ENCODE assay signal across 22 cellular contexts in genomic region chr10:120368927-120369326, GRCh38.
DNase-seq lines count a peak whose midpoint lies in the region; ATAC-seq and TF ChIP-seq lines count a peak whose summit lies in the region.
"Had no signal": no experiment of that assay in that cellular context is flagged by ENCODE, and none has a peak within 500 bp of the region (broad histone marks: within the 10 kb centered on the region; RNA-seq: fewer than 3 reads in every experiment).

No MANE protein-coding gene starts in this region.

- TF ChIP-seq POLR2A in esophagus muscularis mucosa (IDR thresholded peaks at IDR 0.05; ENCODE audit: low read depth) = no peak

- peaks cover 0 to 2% (median 0%) of the 10 kb centered on the region in 4 donors for H3K27me3 ChIP-seq in esophagus muscularis mucosa
- H3K27me3 ChIP-seq: BLaER1 had no signal

- H3K4me3 ChIP-seq in esophagus muscularis mucosa = no peak overlapping the region
- H3K4me3 ChIP-seq: BLaER1, GM12878 had no signal

- H3K4me1 ChIP-seq in esophagus muscularis mucosa = no peaks in the 10 kb centered on the region
- H3K4me1 ChIP-seq: BE2C, BLaER1 had no signal

- no peak overlapping the region for H3K27ac ChIP-seq in esophagus muscularis mucosa (replicated peaks in 1 of 4)
- H3K27ac ChIP-seq: BLaER1 had no signal

- no peak for ATAC-seq in HG02642 (IDR thresholded peaks at IDR 0.05; ENCODE audit: poor library complexity, unreplicated experiment)
- ATAC-seq: GM12878 had no signal

- peak; percentile 22 for DNase-seq in amniotic epithelial cell (ENCODE audit: low read depth)
- peak; percentile 85 for DNase-seq in esophagus muscularis mucosa (ENCODE audit: extremely low spot score)
- DNase-seq in renal cortical epithelial cell (ENCODE audit: low read depth) = peak; percentile 50
- DNase-seq in central memory CD4-positive, alpha-beta T cell = no peak
- DNase-seq: 8988T; ACHN; BE2C; C1 segment of cervical spinal cord; CD4-positive, alpha-beta memory T cell; CD4-positive, CD25-positive, alpha-beta regulatory T cell; CD8-positive, alpha-beta memory T cell; COR-L47; DMS 273 treated with DMSO at 0.1 percent for 48 hours; DMS153; DMS53; DMS79; DND-41; EL; GDM1 had no signal

- 70% methylated on average over 4 of the region's 5 CpGs for WGBS in esophagus muscularis mucosa

- no peaks in the 10 kb centered on the region for H3K9me3 ChIP-seq in esophagus muscularis mucosa
- H3K9me3 ChIP-seq: BE2C, BLaER1 had no signal

- TF ChIP-seq EP300 in esophagus muscularis mucosa (IDR thresholded peaks at IDR 0.05) = no peak

- no peak for TF ChIP-seq CTCF in esophagus muscularis mucosa (IDR thresholded peaks at IDR 0.05)

- intact Hi-C loops in esophagus muscularis mucosa (cut with DNase I) = no loop called here

- no peaks in the 10 kb centered on the region for H3K36me3 ChIP-seq in esophagus muscularis mucosa
- H3K36me3 ChIP-seq: BE2C, BLaER1 had no signal
